27 cellular contexts compared by ENCODE assay signal in genomic region chr5:30453168-30453567, GRCh38.
"Had no signal": no experiment of that assay in that cellular context is flagged by ENCODE, and none has a peak within 500 bp of the region (broad histone marks: within the 10 kb centered on the region; RNA-seq: fewer than 3 reads in every experiment).

No MANE protein-coding gene starts in this region.

- ATAC-seq: stimulated activated effector memory CD8-positive, alpha-beta T cell treated with anti-CD3 and anti-CD28 coated beads, Interleukin-12 subunit alpha, Interleukin-12 subunit beta, amount 100 ng/mL, for 72 hours; stimulated activated memory B cell treated with anti-CD40 and anti-IgM and Interleukin-4, amounts not matched to agents 10 μg/mL and 1 μg/mL and 100 μg/mL, for 72 hours; stimulated activated naive B cell treated with anti-CD40 and anti-IgM and Interleukin-4, amounts not matched to agents 10 μg/mL and 1 μg/mL and 100 μg/mL, for 72 hours; stimulated activated naive CD8-positive, alpha-beta T cell treated with anti-CD3 and anti-CD28 coated beads, Interleukin-15, amount 100 ng/mL, for 72 hours; stimulated activated naive CD8-positive, alpha-beta T cell treated with anti-CD3 and anti-CD28 coated beads, Interleukin-15, Interleukin-2, amounts not matched to agents 100 U/mL and 50 U/mL, for 24 hours; upper lobe of right lung had no signal

- H3K4me3 ChIP-seq: stomach, suprapubic skin, testis, thoracic aorta, thyroid gland, tibial artery, tibial nerve, transverse colon, upper lobe of left lung, upper lobe of right lung, uterus, vagina had no signal

- H3K27me3 ChIP-seq: stomach, suprapubic skin, testis, thyroid gland, tibial artery, tibial nerve, transverse colon, upper lobe of left lung, upper lobe of right lung, uterus, vagina had no signal

- H3K4me1 ChIP-seq: stomach, suprapubic skin, testis, thyroid gland, tibial artery, tibial nerve, transverse colon, upper lobe of left lung, upper lobe of right lung, uterus, vagina had no signal

- DNase-seq: stimulated activated CD4-positive, alpha-beta T cell treated with anti-CD3 and anti-CD28 coated beads, Interleukin-2, amount 100 ng/mL, for 48 hours; stimulated activated CD4-positive, alpha-beta T cell treated with anti-CD3 and anti-CD28 coated beads, Interleukin-4, amount 100 ng/mL, for 1 hour; stimulated activated CD4-positive, alpha-beta T cell treated with anti-CD3 and anti-CD28 coated beads, Interleukin-4, amount 100 ng/mL, for 24 hours; stimulated activated CD4-positive, alpha-beta T cell treated with anti-CD3 and anti-CD28 coated beads, Interleukin-4, amount 100 ng/mL, for 4 hours; stimulated activated CD8-positive, alpha-beta memory T cell treated with anti-CD3 and anti-CD28 coated beads, Interleukin-4, amount 100 ng/mL, for 48 hours; stimulated activated naive B cell treated with anti-CD40 and anti-IgM and Interleukin-4, amounts not matched to agents 10 μg/mL and 1 μg/mL and 100 μg/mL, for 72 hours; stimulated activated naive CD4-positive, alpha-beta T cell; stimulated activated naive CD4-positive, alpha-beta T cell treated with Interleukin-2 at 50 U/mL for 16 hours; stimulated activated naive CD8-positive, alpha-beta T cell treated with anti-CD3 and anti-CD28 coated beads, Interleukin-15, amount 100 ng/mL, for 72 hours; stimulated activated naive CD8-positive, alpha-beta T cell treated with anti-CD3 and anti-CD28 coated beads, Interleukin-15, Interleukin-2, amounts not matched to agents 100 U/mL and 50 U/mL, for 24 hours; stomach; substantia nigra; testis; thyroid gland; tibial artery; transverse colon; trophoblast cell; upper lobe of left lung; upper lobe of right lung; uterus had no signal

- H3K27ac ChIP-seq: stomach, suprapubic skin, testis, thoracic aorta, thyroid gland, tibial artery, tibial nerve, transverse colon, upper lobe of left lung, upper lobe of right lung, uterus, vagina had no signal

- H3K9me3 ChIP-seq: suprapubic skin, testis, thoracic aorta, thyroid gland, tibial artery, transverse colon, upper lobe of right lung, uterus, vagina had no signal

- FAIRE-seq: urothelium cell line had no signal

- H3K36me3 ChIP-seq: stomach, suprapubic skin, thoracic aorta, thyroid gland, tibial artery, tibial nerve, transverse colon, upper lobe of left lung, upper lobe of right lung, uterus, vagina had no signal
